ENCODE assay signal across 8 cellular contexts in genomic region chr9:74952281-74953151, GRCh38. TPM values are rescaled to one million over a fixed set of nuclear protein-coding genes. Genes with fewer than 3 reads are reported as not detected.
A peak's percentile ranks its signal among the peaks of the same experiment; 100 is the strongest.
DNase-seq lines count a peak whose midpoint lies in the region; ATAC-seq and TF ChIP-seq lines count a peak whose summit lies in the region.

C9orf40 (minus strand) TSS chr9:74952912; CDS start chr9:74952611, 301 bp downstream.

- intact Hi-C loops in ovary (cut with DNase I) (loop anchor here in 1 of 4 donors (10.0 kb wide), 2 partner anchors 72 to 132 kb away; partner anchors contain the start of genes CARNMT1, NMRK1 and OSTF1), thyroid gland (cut with DNase I) (no loop called here)

- H3K4me2 ChIP-seq in SK-N-SH: peak within 1 kb of the TSS; percentile 99

- H3F3A ChIP-seq in SK-N-SH (replicated peaks; ENCODE audit: insufficient read depth): peaks cover 12% of the 10 kb centered on the region

- no peak for TF ChIP-seq EP300 in SK-N-SH (IDR thresholded peaks at IDR 0.05; ENCODE audit: borderline replicate concordance in 1 of 2, low read depth in 1 of 2, low read length in 1 of 2)
- TF ChIP-seq EP300 in ovary (IDR thresholded peaks at IDR 0.05): no peak

- H3K9me3 Mint-ChIP-seq in glutamatergic neuron (ENCODE audit: unreplicated experiment): no peaks in the 10 kb centered on the region

- H3K36me3 Mint-ChIP-seq in glutamatergic neuron (ENCODE audit: unreplicated experiment): no peaks in the 10 kb centered on the region

- peak; percentile 91 for ATAC-seq in HG02623 (IDR thresholded peaks at IDR 0.05; ENCODE audit: unreplicated experiment)

- H3K9me3 ChIP-seq in SK-N-SH (no peaks in the 10 kb centered on the region), ovary (no peaks in the 10 kb centered on the region), thyroid gland (no peaks in the 10 kb centered on the region)

- peak; percentile 33 for TF ChIP-seq RAD21 in SK-N-SH (IDR thresholded peaks at IDR 0.05; ENCODE audit: low read length)

- peak within 1 kb of the TSS; percentile 99 for H3K4me3 Mint-ChIP-seq in glutamatergic neuron (ENCODE audit: unreplicated experiment)

- POLR2A ChIA-PET in SK-N-SH (lab: Yijun Ruan, JAX): interaction anchor here (2.5 kb wide), 1 partner anchor 75 kb away, joined by 8 read pairs; the partner anchor contains the start of gene CARNMT1

- H3K27me3 ChIP-seq in SK-N-SH (ENCODE audit: insufficient read depth) (no peaks in the 10 kb centered on the region), ovary (no peaks in the 10 kb centered on the region), thyroid gland (no peaks in the 10 kb centered on the region)

- H3K79me2 ChIP-seq in SK-N-SH (ENCODE audit: insufficient read depth): 0 out of 2 replicates have a peak, but pooled peaks cover 7% of the 10 kb centered on the region

- TF ChIP-seq CTCF in GM12865 (IDR thresholded peaks at IDR 0.05; ENCODE audit: insufficient read depth, low read depth, low read length, missing control alignments): peak; percentile 84
- peak; percentile 72 for TF ChIP-seq CTCF in SK-N-SH (IDR thresholded peaks at IDR 0.05)
- TF ChIP-seq CTCF in glutamatergic neuron (IDR thresholded peaks at IDR 0.05; ENCODE audit: partially characterized antibody, unreplicated experiment): peak; percentile 93
- peak; percentile 82 to 88 (median 84) for TF ChIP-seq CTCF in ovary (IDR thresholded peaks at IDR 0.05)
- TF ChIP-seq CTCF in thyroid gland (IDR thresholded peaks at IDR 0.05): peak; percentile 25 to 94 (median 86)

- peak within 1 kb of the TSS; percentile 79 for H3K9ac ChIP-seq in SK-N-SH

- H3K4me1 Mint-ChIP-seq in glutamatergic neuron (ENCODE audit: low read depth, unreplicated experiment): peaks cover 4% of the 10 kb centered on the region

- H3K4me1 ChIP-seq in SK-N-SH (ENCODE audit: control insufficient read depth in 1 of 2, insufficient read depth in 2 of 2, low read depth in 1 of 2, low read length in 1 of 2) (no peaks in the 10 kb centered on the region; a peak in 1 of 4 replicates), ovary (ENCODE audit: insufficient read depth) (peaks cover 1% of the 10 kb centered on the region), thyroid gland (no peaks in the 10 kb centered on the region)

- peak within 1 kb of the TSS; percentile 86 for H3K4me3 ChIP-seq in GM12865 (ENCODE audit: low read depth, low read length)
- H3K4me3 ChIP-seq in SK-N-SH (ENCODE audit: low read depth in 2 of 2, low read length in 1 of 2): peak within 1 kb of the TSS; percentile 85 to 97
- H3K4me3 ChIP-seq in ovary: peak within 1 kb of the TSS; percentile 81
- peak within 1 kb of the TSS; percentile 34 to 97 (median 87) for H3K4me3 ChIP-seq in thyroid gland (replicated peaks in 1 of 3)

- peaks cover 0 to 2% of the 10 kb centered on the region in 2 experiments for H3K36me3 ChIP-seq in SK-N-SH (replicated peaks in 1 of 2; ENCODE audit: control insufficient read depth in 1 of 2, insufficient read depth in 2 of 2, low read length in 1 of 2)
- no peaks in the 10 kb centered on the region for H3K36me3 ChIP-seq in ovary
- no peaks in the 10 kb centered on the region for H3K36me3 ChIP-seq in thyroid gland

- peak; percentile 34 for TF ChIP-seq POLR2A in ovary (IDR thresholded peaks at IDR 0.05)
- peak in 1 of 2 donors; percentile 43 for TF ChIP-seq POLR2A in thyroid gland (IDR thresholded peaks at IDR 0.05)

- peak; percentile 94 for DNase-seq in GM12865 (ENCODE audit: low read depth)
- peak; percentile 84 for DNase-seq in NCI-H1092 (lab: John Stamatoyannopoulos, UW)
- DNase-seq in SK-N-SH: peak; percentile 92
- DNase-seq in activated naive CD4-positive, alpha-beta T cell treated with anti-CD3 and anti-CD28 coated beads, Interleukin-2, amount 50 U/mL, for 16 hours: peak; percentile 93
- DNase-seq in glutamatergic neuron: peak; percentile 98
- DNase-seq in ovary: peak; percentile 86 to 92 (median 90)
- DNase-seq in thyroid gland: peak; percentile 86 to 93

- H3K27ac Mint-ChIP-seq in glutamatergic neuron (ENCODE audit: unreplicated experiment): peak within 1 kb of the TSS; percentile 96

- H3K27me3 Mint-ChIP-seq in glutamatergic neuron (ENCODE audit: unreplicated experiment): peaks cover 10% of the 10 kb centered on the region

- 2% methylated on average over 35 of the region's 112 CpGs for WGBS in SK-N-SH (ENCODE audit: low lambda C conversion rate)
- 0 to 1% (median 0%) methylated on average over 82 to 112 of the region's 112 CpGs for WGBS in ovary, 3 donors
- 3 to 4% methylated on average over 19 to 21 of the region's 112 CpGs for WGBS in thyroid gland, 2 donors

- H3K27ac ChIP-seq in SK-N-SH (ENCODE audit: low read depth in 2 of 2, low read length in 1 of 2) (peak within 1 kb of the TSS; percentile 68 to 74), ovary (peak within 1 kb of the TSS; percentile 74 to 93), thyroid gland (peak within 1 kb of the TSS; percentile 97 to 99 (median 97))

- CTCF ChIA-PET in SK-N-SH (lab: Yijun Ruan, JAX): interaction anchor here (0.6 to 3.0 kb wide), 45 partner anchors 9 to 392 kb away, joined by 3 to 30 read pairs (median 4); partner anchors contain the start of genes CARNMT1, OSTF1 and TRPM6

- peak within 1 kb of the TSS; percentile 94 for H2AFZ ChIP-seq in SK-N-SH (ENCODE audit: low read depth)

- H4K20me1 ChIP-seq in SK-N-SH (ENCODE audit: insufficient read depth): no peaks in the 10 kb centered on the region

- H3K9me2 ChIP-seq in SK-N-SH: no peaks in the 10 kb centered on the region

TF ChIP-seq in SK-N-SH, 30 proteins besides CTCF, POLR2A, EP300 and RAD21 (continues in another document):
- TF ChIP-seq PBX3 (IDR thresholded peaks at IDR 0.05) (no peak), NRF1 (IDR thresholded peaks at IDR 0.05; ENCODE audit: low read depth, low read length) (peak; percentile 76), POLR2AphosphoS5 (IDR thresholded peaks at IDR 0.05; ENCODE audit: low read depth, low read length) (no peak), GABPA (IDR thresholded peaks at IDR 0.05; ENCODE audit: low read depth) (peak; percentile 69), FOXJ3 (CRISPR knock-in tag; IDR thresholded peaks at IDR 0.05) (no peak), FOXM1 (IDR thresholded peaks at IDR 0.05; ENCODE audit: low read depth) (no peak), RCOR1 (IDR thresholded peaks at IDR 0.05; ENCODE audit: low read length) (no peak), YY1 (IDR thresholded peaks at IDR 0.05; ENCODE audit: low read depth) (peak; percentile 29; the same call in 1 of the 2 replicates), SIN3A (IDR thresholded peaks at IDR 0.05; ENCODE audit: borderline replicate concordance, low read depth, low read length) (peak; percentile 93), NFIC (IDR thresholded peaks at IDR 0.05; ENCODE audit: borderline replicate concordance) (peak; percentile 40; the same call in 1 of the 2 replicates), TEAD4 (IDR thresholded peaks at IDR 0.05; ENCODE audit: borderline replicate concordance, insufficient read depth) (no peak), MEF2A (IDR thresholded peaks at IDR 0.05; ENCODE audit: borderline replicate concordance, low read depth) (no peak)
- TF ChIP-seq, protein P1, sequence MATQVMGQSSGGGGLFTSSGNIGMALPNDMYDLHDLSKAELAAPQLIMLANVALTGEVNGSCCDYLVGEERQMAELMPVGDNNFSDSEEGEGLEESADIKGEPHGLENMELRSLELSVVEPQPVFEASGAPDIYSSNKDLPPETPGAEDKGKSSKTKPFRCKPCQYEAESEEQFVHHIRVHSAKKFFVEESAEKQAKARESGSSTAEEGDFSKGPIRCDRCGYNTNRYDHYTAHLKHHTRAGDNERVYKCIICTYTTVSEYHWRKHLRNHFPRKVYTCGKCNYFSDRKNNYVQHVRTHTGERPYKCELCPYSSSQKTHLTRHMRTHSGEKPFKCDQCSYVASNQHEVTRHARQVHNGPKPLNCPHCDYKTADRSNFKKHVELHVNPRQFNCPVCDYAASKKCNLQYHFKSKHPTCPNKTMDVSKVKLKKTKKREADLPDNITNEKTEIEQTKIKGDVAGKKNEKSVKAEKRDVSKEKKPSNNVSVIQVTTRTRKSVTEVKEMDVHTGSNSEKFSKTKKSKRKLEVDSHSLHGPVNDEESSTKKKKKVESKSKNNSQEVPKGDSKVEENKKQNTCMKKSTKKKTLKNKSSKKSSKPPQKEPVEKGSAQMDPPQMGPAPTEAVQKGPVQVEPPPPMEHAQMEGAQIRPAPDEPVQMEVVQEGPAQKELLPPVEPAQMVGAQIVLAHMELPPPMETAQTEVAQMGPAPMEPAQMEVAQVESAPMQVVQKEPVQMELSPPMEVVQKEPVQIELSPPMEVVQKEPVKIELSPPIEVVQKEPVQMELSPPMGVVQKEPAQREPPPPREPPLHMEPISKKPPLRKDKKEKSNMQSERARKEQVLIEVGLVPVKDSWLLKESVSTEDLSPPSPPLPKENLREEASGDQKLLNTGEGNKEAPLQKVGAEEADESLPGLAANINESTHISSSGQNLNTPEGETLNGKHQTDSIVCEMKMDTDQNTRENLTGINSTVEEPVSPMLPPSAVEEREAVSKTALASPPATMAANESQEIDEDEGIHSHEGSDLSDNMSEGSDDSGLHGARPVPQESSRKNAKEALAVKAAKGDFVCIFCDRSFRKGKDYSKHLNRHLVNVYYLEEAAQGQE (IDR thresholded peaks at IDR 0.05; ENCODE audit: low read depth, low read length): no peak

RNA-seq across cellular contexts. Expression of gene C9orf40, which starts in this region (rescaled TPM):
- polyA plus RNA-seq in SK-N-SH (2012; rRNA removed) (2.0 TPM in 2 replicates), ovary (1 to 10 TPM; 2.1 to 5.0 TPM)
- 2.4 and 2.9 TPM in 2 replicates for polyA plus RNA-seq in SK-N-SH (2012; cell fraction: cytosol; rRNA removed)
- polyA plus RNA-seq in SK-N-SH (2012; cell fraction: nucleus; rRNA removed): 1.1 and 1.7 TPM in 2 replicates
- total RNA-seq in glutamatergic neuron (ENCODE audit: unreplicated experiment) (10.4 TPM), ovary (1 to 10 TPM; 2.9 to 4.9 (median 3.9) TPM), thyroid gland (1 to 10 TPM; 2.5 to 4.0 (median 3.3) TPM)

Comparison
In these comparisons a context has a peak if more than half of its experiments do, and no peak if none do; other contexts are left out.
1. Peak in every context shown above with its lines: DNase-seq, ATAC-seq, H3K4me3 ChIP-seq and H3K27ac ChIP-seq.